ENCODE assay signal across 10 cellular contexts in the genomic region with DNA sequence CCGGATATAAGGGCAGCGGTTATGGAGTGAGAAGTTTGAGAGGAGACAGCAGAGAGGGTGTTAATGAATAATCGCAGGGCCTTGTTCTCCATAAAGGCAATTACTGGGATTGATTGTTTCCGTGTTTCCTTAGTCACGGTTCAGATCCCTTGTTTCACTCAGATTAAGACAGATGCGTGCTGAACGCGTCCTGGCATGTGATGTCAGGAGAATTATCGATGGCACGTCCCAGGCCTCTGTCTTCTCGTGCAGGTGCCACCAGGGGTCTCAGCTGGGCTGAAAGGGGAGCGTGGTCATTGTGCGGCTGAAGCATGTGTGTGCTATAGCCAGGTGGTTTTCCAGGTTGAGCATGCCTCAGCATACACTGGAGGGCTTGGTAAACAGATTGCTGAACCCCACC.
DNase-seq lines count a peak whose midpoint lies in the region; ATAC-seq and TF ChIP-seq lines count a peak whose summit lies in the region.
"Had no signal": no experiment of that assay in that cellular context is flagged by ENCODE, and none has a peak within 500 bp of the region (broad histone marks: within the 10 kb centered on the region; RNA-seq: fewer than 3 reads in every experiment).

No MANE protein-coding gene starts in this region.

- no peaks in the 10 kb centered on the region for H3K4me1 ChIP-seq in endodermal cell (ENCODE audit: control insufficient read depth, insufficient read depth, low read length)
- H3K4me1 ChIP-seq in ascending aorta: no peaks in the 10 kb centered on the region

- peak overlapping the region; percentile 35 for H3K27ac Mint-ChIP-seq in endodermal cell
- no peak overlapping the region for H3K27ac Mint-ChIP-seq in activated CD4-positive, alpha-beta memory T cell treated with anti-CD3 and anti-CD28 coated beads for 36 hours

- H3K4me3 Mint-ChIP-seq in endodermal cell: no peak overlapping the region
- no peak overlapping the region for H3K4me3 Mint-ChIP-seq in activated CD4-positive, alpha-beta memory T cell treated with anti-CD3 and anti-CD28 coated beads for 36 hours
- H3K4me3 Mint-ChIP-seq: natural killer cell had no signal

- H3K9ac ChIP-seq in endodermal cell (ENCODE audit: extremely low read depth, low read length, poor library complexity, severe bottlenecking): no peak overlapping the region

- intact Hi-C loops in ascending aorta (cut with DNase I): no loop called here
- intact Hi-C loops in activated CD4-positive, alpha-beta memory T cell treated with anti-CD3 and anti-CD28 coated beads for 36 hours (cut with micrococcal nuclease): no loop called here

- peak; percentile 35 for TF ChIP-seq CTCF in endodermal cell (conservative IDR thresholded peaks at IDR 0.05)
- TF ChIP-seq CTCF in ascending aorta (IDR thresholded peaks at IDR 0.05): no peak

- POLR2A ChIA-PET in activated CD4-positive, alpha-beta memory T cell treated with anti-CD3 and anti-CD28 coated beads for 36 hours (lab: Charles Lee): no interaction called here

- peaks cover 4% of the 10 kb centered on the region for H3K36me3 ChIP-seq in endodermal cell (ENCODE audit: control insufficient read depth, insufficient read depth, low read length)
- H3K36me3 ChIP-seq in ascending aorta: no peaks in the 10 kb centered on the region
- H3K36me3 ChIP-seq: adrenal gland had no signal

- WGBS in endodermal cell (ENCODE audit: insufficient coverage in 1 of 2, insufficient read length in 1 of 2), 2 experiments: 94 to 96% methylated on average over 11 to 13 of the region's 13 CpGs

- H3K27ac ChIP-seq in endodermal cell (ENCODE audit: low read depth, low read length) (no peak overlapping the region), ascending aorta (no peak overlapping the region)

- no peaks in the 10 kb centered on the region for H3K4me1 Mint-ChIP-seq in endodermal cell
- peaks cover 17% of the 10 kb centered on the region for H3K4me1 Mint-ChIP-seq in activated CD4-positive, alpha-beta memory T cell treated with anti-CD3 and anti-CD28 coated beads for 36 hours (ENCODE audit: low read depth)

- H3K9me3 ChIP-seq in endodermal cell (ENCODE audit: control insufficient read depth, low read length) (no peaks in the 10 kb centered on the region), ascending aorta (no peaks in the 10 kb centered on the region)
- H3K9me3 ChIP-seq: adrenal gland had no signal

- ATAC-seq in GM19452 (IDR thresholded peaks at IDR 0.05; ENCODE audit: unreplicated experiment) (peak; percentile 31), HG02798 (IDR thresholded peaks at IDR 0.05; ENCODE audit: poor library complexity, unreplicated experiment) (no peak)
- ATAC-seq: natural killer cell had no signal

- no peaks in the 10 kb centered on the region for H3K27me3 Mint-ChIP-seq in endodermal cell (ENCODE audit: insufficient read depth)
- no peaks in the 10 kb centered on the region for H3K27me3 Mint-ChIP-seq in activated CD4-positive, alpha-beta memory T cell treated with anti-CD3 and anti-CD28 coated beads for 36 hours

- H3K9me3 Mint-ChIP-seq in endodermal cell: no peaks in the 10 kb centered on the region
- H3K9me3 Mint-ChIP-seq in activated CD4-positive, alpha-beta memory T cell treated with anti-CD3 and anti-CD28 coated beads for 36 hours: no peaks in the 10 kb centered on the region
- H3K9me3 Mint-ChIP-seq: natural killer cell had no signal

- no peaks in the 10 kb centered on the region for H3K27me3 ChIP-seq in endodermal cell (ENCODE audit: control insufficient read depth, insufficient read depth, low read length, poor library complexity, severe bottlenecking)
- H3K27me3 ChIP-seq in ascending aorta: no peaks in the 10 kb centered on the region
- H3K27me3 ChIP-seq: adrenal gland had no signal

- DNase-seq in Caki2 (ENCODE audit: low read depth): peak; percentile 85
- DNase-seq in NCI-H2029 (lab: John Stamatoyannopoulos, UW): peak; percentile 41
- no peak for DNase-seq in endodermal cell
- DNase-seq in SIG-M5 treated with dmso at 0.1 percent for 504 hours (lab: John Stamatoyannopoulos, UW; ENCODE audit: unreplicated experiment): no peak
- DNase-seq in ascending aorta (ENCODE audit: low spot score in 2 of 2): no peak
- DNase-seq in activated CD4-positive, alpha-beta memory T cell treated with anti-CD3 and anti-CD28 coated beads for 36 hours: no peak
- DNase-seq: natural killer cell had no signal

- peaks cover 19% of the 10 kb centered on the region for H3K36me3 Mint-ChIP-seq in endodermal cell (ENCODE audit: low read depth)
- peaks cover 7% of the 10 kb centered on the region for H3K36me3 Mint-ChIP-seq in activated CD4-positive, alpha-beta memory T cell treated with anti-CD3 and anti-CD28 coated beads for 36 hours
- H3K36me3 Mint-ChIP-seq: natural killer cell had no signal

- in situ Hi-C loops in Caki2 (cut with HindIII; ENCODE audit: low pct_unique_long_range_greater_than_20kb, low sequenced_read_pairs): no loop called here

- H3K4me3 ChIP-seq in endodermal cell (ENCODE audit: low read length): no peak overlapping the region
- H3K4me3 ChIP-seq in ascending aorta: no peak overlapping the region
- H3K4me3 ChIP-seq: adrenal gland had no signal

- CTCF ChIA-PET in activated CD4-positive, alpha-beta memory T cell treated with anti-CD3 and anti-CD28 coated beads for 36 hours (lab: Charles Lee): no interaction called here

Comparison
In these comparisons a context has a peak if more than half of its experiments do, and no peak if none do; other contexts are left out.
1. DNase-seq: peak in Caki2 (single experiment) and NCI-H2029 (single experiment); none in endodermal cell (single experiment), SIG-M5 treated with dmso at 0.1 percent for 504 hours (single experiment), ascending aorta (0 of 2) and activated CD4-positive, alpha-beta memory T cell treated with anti-CD3 and anti-CD28 coated beads for 36 hours (single experiment).